ENCODE assay signal across 8 cellular contexts in genomic region chr11:76783294-76783900, GRCh38. TPM values are rescaled to one million over a fixed set of nuclear protein-coding genes. Genes with fewer than 3 reads are reported as not detected.
DNase-seq lines count a peak whose midpoint lies in the region; ATAC-seq and TF ChIP-seq lines count a peak whose summit lies in the region.

Gene TSKU, plus strand, starts transcription at chr11:76783356. Its CDS starts 12,261 bp downstream, at chr11:76795617.

- TF ChIP-seq POLR2A in NB4 (IDR thresholded peaks at IDR 0.05; ENCODE audit: extremely low read depth, insufficient read length) (peak; percentile 60), breast epithelium (IDR thresholded peaks at IDR 0.05) (no peak), lower leg skin (IDR thresholded peaks at IDR 0.05) (no peak), suprapubic skin (IDR thresholded peaks at IDR 0.05) (no peak)

- no peak for DNase-seq in NB4 (ENCODE audit: low read depth)
- no peak for DNase-seq in breast epithelium (ENCODE audit: low spot score in 2 of 2)
- peak in 1 of 2 donors; percentile 89 for DNase-seq in lower leg skin (ENCODE audit: low spot score in 2 of 2)
- no peak for DNase-seq in suprapubic skin (ENCODE audit: low spot score in 2 of 2)
- DNase-seq in Ammon's horn (ENCODE audit: low spot score): no peak
- no peak for DNase-seq in activated gamma-delta T cell treated with Interleukin-2 at 50 U/mL for 16 hours

- peaks cover 20% of the 10 kb centered on the region for H3K27me3 ChIP-seq in DOHH2 (ENCODE audit: control insufficient read depth, low read length)
- no peaks in the 10 kb centered on the region for H3K27me3 ChIP-seq in breast epithelium
- no peaks in the 10 kb centered on the region for H3K27me3 ChIP-seq in suprapubic skin

- no peaks in the 10 kb centered on the region for H3F3A ChIP-seq in DOHH2 (ENCODE audit: control insufficient read depth, insufficient read depth)

- TF ChIP-seq EP300 in suprapubic skin (IDR thresholded peaks at IDR 0.05): no peak

- 1% methylated on average over 22 to 44 of the region's 78 CpGs for WGBS in lower leg skin, 2 donors
- no CpG with 5 or more reads among the region's 78 CpGs for WGBS in suprapubic skin

- no peak for TF ChIP-seq CTCF in DOHH2 (IDR thresholded peaks at IDR 0.05; ENCODE audit: low read depth, low read length, poor library complexity, severe bottlenecking)
- TF ChIP-seq CTCF in NB4 (IDR thresholded peaks at IDR 0.05; ENCODE audit: low read depth, low read length): no peak
- TF ChIP-seq CTCF in breast epithelium (IDR thresholded peaks at IDR 0.05): no peak
- no peak for TF ChIP-seq CTCF in lower leg skin (IDR thresholded peaks at IDR 0.05)
- TF ChIP-seq CTCF in suprapubic skin (IDR thresholded peaks at IDR 0.05): no peak

- H3K4me1 ChIP-seq in DOHH2 (ENCODE audit: control insufficient read depth, low read length): 0 out of 2 replicates have a peak, but pooled peaks cover 8% of the 10 kb centered on the region
- peaks cover 23 to 36% of the 10 kb centered on the region in 2 donors for H3K4me1 ChIP-seq in breast epithelium
- H3K4me1 ChIP-seq in suprapubic skin: peaks cover 75% of the 10 kb centered on the region

- no peaks in the 10 kb centered on the region for H3K79me2 ChIP-seq in DOHH2 (ENCODE audit: control insufficient read depth, low read length)

- ATAC-seq in GM18870 (IDR thresholded peaks at IDR 0.05; ENCODE audit: unreplicated experiment): no peak

- H4K20me1 ChIP-seq in DOHH2 (ENCODE audit: control insufficient read depth, insufficient read depth, low read depth, low read length): no peaks in the 10 kb centered on the region

- H3K27ac ChIP-seq in DOHH2 (ENCODE audit: low read depth, low read length): no peak within 1 kb of the TSS
- H3K27ac ChIP-seq in breast epithelium: peak within 1 kb of the TSS; percentile 93 to 99
- peak within 1 kb of the TSS; percentile 97 for H3K27ac ChIP-seq in suprapubic skin

- H3K4me3 ChIP-seq in DOHH2 (ENCODE audit: low read length): peak within 1 kb of the TSS; percentile 73
- H3K4me3 ChIP-seq in NB4 (ENCODE audit: low read depth, low read length): peak within 1 kb of the TSS; percentile 83
- H3K4me3 ChIP-seq in breast epithelium: peak within 1 kb of the TSS; percentile 90 to 94 (median 90)
- peak within 1 kb of the TSS; percentile 92 for H3K4me3 ChIP-seq in lower leg skin (ENCODE audit: low read depth, poor library complexity, severe bottlenecking)
- H3K4me3 ChIP-seq in suprapubic skin: peak within 1 kb of the TSS; percentile 85

- intact Hi-C loops in breast epithelium (cut with DNase I; ENCODE audit: low total_unique reads): no loop called here
- intact Hi-C loops in lower leg skin (cut with DNase I; ENCODE audit: low total_unique reads): no loop called here

- no peaks in the 10 kb centered on the region for H3K9me3 ChIP-seq in DOHH2 (ENCODE audit: control insufficient read depth, insufficient read depth, low read length)
- H3K9me3 ChIP-seq in breast epithelium: no peaks in the 10 kb centered on the region
- no peaks in the 10 kb centered on the region for H3K9me3 ChIP-seq in suprapubic skin

- H3K36me3 ChIP-seq in DOHH2 (ENCODE audit: control insufficient read depth, low read length) (no peaks in the 10 kb centered on the region), breast epithelium (no peaks in the 10 kb centered on the region), suprapubic skin (no peaks in the 10 kb centered on the region)

- peak within 1 kb of the TSS; percentile 75 for H3K4me2 ChIP-seq in DOHH2 (ENCODE audit: low read length)

- H3K9me2 ChIP-seq in DOHH2 (replicated peaks; ENCODE audit: control insufficient read depth, low read length): no peaks in the 10 kb centered on the region

RNA-seq across cellular contexts. Expression of gene TSKU, which starts in this region (rescaled TPM):
- 100 to 1,000 TPM in 1 of 3 donors, 10 to 100 TPM in 2; 51.1 to 360 (median 65.1) TPM for total RNA-seq in breast epithelium
- 100 to 1,000 TPM; 113 to 125 (median 120) TPM for total RNA-seq in lower leg skin
- 100 to 1,000 TPM in 3 of 4 donors, 10 to 100 TPM in 1; 85.5 to 155 (median 128) TPM for total RNA-seq in suprapubic skin
